ENCODE assay signal across 17 cellular contexts in genomic region chrX:24879679-24880078, GRCh38.
DNase-seq lines count a peak whose midpoint lies in the region; ATAC-seq, FAIRE-seq and TF ChIP-seq lines count a peak whose summit lies in the region.
"Had no signal": no experiment of that assay in that cellular context is flagged by ENCODE, and none has a peak within 500 bp of the region (broad histone marks: within the 10 kb centered on the region; RNA-seq: fewer than 3 reads in every experiment).

No MANE protein-coding gene starts in this region.

- no peak overlapping the region for H3K27ac Mint-ChIP-seq in neural progenitor cell
- H3K27ac Mint-ChIP-seq: CD4-positive, alpha-beta memory T cell had no signal

- FAIRE-seq in GM19239 (lab: Jason Lieb, UNC): peak; percentile 47
- peak; percentile 55 for FAIRE-seq in H1 (lab: Jason Lieb, UNC)
- FAIRE-seq: A204.1, G401.6, HepG2 had no signal

- H2BK12ac ChIP-seq in H1 (ENCODE audit: low read depth, low read length): no peak overlapping the region

- ATAC-seq in PC-3: no peak
- ATAC-seq: HCT116, HepG2 had no signal

- H3K4me2 ChIP-seq in H1 (ENCODE audit: insufficient read depth in 1 of 2, low read depth in 2 of 2, low read length in 2 of 2) (no peak overlapping the region), neural progenitor cell (peak overlapping the region; percentile 75), PC-3 (ENCODE audit: low read length) (no peak overlapping the region)

- 94% methylated on average over 2 of the region's 2 CpGs; no CpG with 5 or more reads in 1 of the 2 experiments for WGBS in H1 (ENCODE audit: extremely low coverage in 1 of 2, insufficient coverage in 1 of 2, insufficient read length in 1 of 2, insufficient replicate concordance in 2 of 2, low coverage in 1 of 2, low lambda C conversion rate in 2 of 2, missing lambda C conversion rate in 1 of 2), 2 experiments

- H2BK15ac ChIP-seq in H1 (ENCODE audit: low read length): no peak overlapping the region

- H2BK20ac ChIP-seq in H1 (ENCODE audit: low read length): no peak overlapping the region

- peaks cover 0 to 3% (median under 1%) of the 10 kb centered on the region in 4 experiments; a peak in 1 of 7 replicates for H3K4me1 ChIP-seq in H1 (replicated peaks in 1 of 4; ENCODE audit: control insufficient read depth in 3 of 4, insufficient read depth in 4 of 4, low read length in 3 of 4)
- H3K4me1 ChIP-seq in neural progenitor cell: peaks cover 71% of the 10 kb centered on the region
- H3K4me1 ChIP-seq in PC-3 (ENCODE audit: insufficient read depth, low read length): peaks cover 18% of the 10 kb centered on the region
- H3K4me1 ChIP-seq: BE2C had no signal

- H3K27me3 ChIP-seq in H1 (replicated peaks in 1 of 4; ENCODE audit: control insufficient read depth in 3 of 4, extremely low read depth in 1 of 4, insufficient read depth in 3 of 4, low read length in 3 of 4): no peaks in the 10 kb centered on the region
- no peaks in the 10 kb centered on the region for H3K27me3 ChIP-seq in neural progenitor cell
- no peaks in the 10 kb centered on the region for H3K27me3 ChIP-seq in PC-3 (ENCODE audit: low read length)
- H3K27me3 ChIP-seq: BE2C had no signal

- no peak overlapping the region for H4K8ac ChIP-seq in H1 (ENCODE audit: extremely low read depth, insufficient read depth, low read length)

- TF ChIP-seq CTCF in H1 (IDR thresholded peaks at IDR 0.05; ENCODE audit: control extremely low read depth in 1 of 3, insufficient read depth in 1 of 3, low read depth in 1 of 3, low read length in 3 of 3) (no peak), neural progenitor cell (IDR thresholded peaks at IDR 0.05) (peak; percentile 25), PC-3 (conservative IDR thresholded peaks at IDR 0.05; ENCODE audit: low read depth, low read length) (no peak)

- no peak overlapping the region for H3K27ac ChIP-seq in H1 (ENCODE audit: low read depth, low read length)
- no peak overlapping the region for H3K27ac ChIP-seq in neural progenitor cell
- H3K27ac ChIP-seq in PC-3 (ENCODE audit: low read length): no peak overlapping the region
- H3K27ac ChIP-seq: C4-2B had no signal

- H2AFZ ChIP-seq in H1 (ENCODE audit: low read length): no peak overlapping the region
- H2AFZ ChIP-seq in neural progenitor cell (replicated peaks): no peak overlapping the region
- H2AFZ ChIP-seq in PC-3 (ENCODE audit: low read length): no peak overlapping the region

- BruUV-seq in PC-3 (replicated peaks; lab: Mats Ljungman, UMichigan): no TSS peak

- DNase-seq in GM19239 (ENCODE audit: insufficient read length, low spot score) (no peak), NCI-H2227 (lab: John Stamatoyannopoulos, UW; ENCODE audit: unreplicated experiment) (peak; percentile 7), H1 (ENCODE audit: low read depth in 1 of 2, low spot score in 2 of 2) (no peak), neural progenitor cell (ENCODE audit: low spot score) (no peak), PC-3 (no peak), superior temporal gyrus (ENCODE audit: extremely low spot score) (no peak), NCI-H187 treated with DMSO at 0.1 percent for 48 hours (lab: John Stamatoyannopoulos, UW) (no peak)
- DNase-seq: BE2C; CD4-positive, alpha-beta memory T cell; DMS153; DMS79 treated with DMSO at 0.1 percent for 48 hours; EL had no signal

- H3K9me3 ChIP-seq in H1 (ENCODE audit: insufficient read depth in 2 of 2, low read depth in 1 of 2, low read length in 1 of 2): no peaks in the 10 kb centered on the region
- no peaks in the 10 kb centered on the region for H3K9me3 ChIP-seq in neural progenitor cell (ENCODE audit: low read depth)
- no peaks in the 10 kb centered on the region for H3K9me3 ChIP-seq in PC-3 (ENCODE audit: low read length)
- H3K9me3 ChIP-seq: BE2C had no signal

- H2BK5ac ChIP-seq in H1 (ENCODE audit: low read depth, low read length): no peak overlapping the region

- H3K23me2 ChIP-seq in H1 (ENCODE audit: low read depth, low read length): no peaks in the 10 kb centered on the region; the same call in 1 of the 2 replicates

- intact Hi-C loops in PC-3 (cut with micrococcal nuclease): no loop called here

- H3K79me1 ChIP-seq in H1 (ENCODE audit: low read depth, low read length): no peaks in the 10 kb centered on the region

- H4K20me1 ChIP-seq in H1 (replicated peaks in 1 of 2; ENCODE audit: control insufficient read depth in 1 of 2, insufficient read depth in 2 of 2, low read length in 2 of 2): no peaks in the 10 kb centered on the region
- H4K20me1 ChIP-seq in neural progenitor cell (ENCODE audit: low read depth): no peaks in the 10 kb centered on the region
- H4K20me1 ChIP-seq in PC-3 (ENCODE audit: low read length): no peaks in the 10 kb centered on the region

- H3K9ac ChIP-seq in H1 (replicated peaks in 1 of 4; ENCODE audit: extremely low read depth in 1 of 4, low read depth in 3 of 4, low read length in 3 of 4): no peak overlapping the region
- H3K9ac ChIP-seq in neural progenitor cell: no peak overlapping the region
- H3K9ac ChIP-seq in PC-3 (ENCODE audit: low read length): no peak overlapping the region

- H3F3A ChIP-seq in neural progenitor cell (ENCODE audit: low read depth) (peaks cover 42% of the 10 kb centered on the region), PC-3 (ENCODE audit: low read length, unreplicated experiment) (no peaks in the 10 kb centered on the region)

- no peak overlapping the region for H4K5ac ChIP-seq in H1 (ENCODE audit: insufficient read length, low read depth, low read length)

- CTCF ChIA-PET in H1 (lab: Charles Lee; ENCODE audit: partially characterized antibody): interaction anchor here (0.7 to 1.2 kb wide), 4 partner anchors 10 to 149 kb away, joined by 3 to 5 read pairs (median 3); no protein-coding TSS in a partner anchor
- CTCF ChIA-PET in PC-3 (lab: Charles Lee): no interaction called here

- no peak overlapping the region for H4K91ac ChIP-seq in H1 (replicated peaks; ENCODE audit: insufficient read length, low read length)

- TF ChIP-seq RAD21 in H1 (IDR thresholded peaks at IDR 0.05 in 1 of 2, conservative IDR thresholded peaks at IDR 0.05 in 1 of 2; ENCODE audit: low read depth in 2 of 2, low read length in 2 of 2): no peak

- H3K79me2 ChIP-seq in H1 (ENCODE audit: control insufficient read depth in 1 of 2, insufficient read depth in 2 of 2, low read length in 2 of 2): no peaks in the 10 kb centered on the region
- H3K79me2 ChIP-seq in neural progenitor cell (ENCODE audit: low read depth): peaks cover 18% of the 10 kb centered on the region
- no peaks in the 10 kb centered on the region for H3K79me2 ChIP-seq in PC-3 (ENCODE audit: low read length)

- no peak overlapping the region for H3K14ac ChIP-seq in H1 (ENCODE audit: insufficient read length)

- no peaks in the 10 kb centered on the region for H3K36me3 ChIP-seq in H1 (ENCODE audit: control insufficient read depth in 2 of 4, insufficient read depth in 4 of 4, low read length in 3 of 4)
- no peaks in the 10 kb centered on the region for H3K36me3 ChIP-seq in neural progenitor cell
- no peaks in the 10 kb centered on the region for H3K36me3 ChIP-seq in PC-3 (ENCODE audit: low read depth, low read length)
- H3K36me3 ChIP-seq: BE2C had no signal

- POLR2A ChIA-PET in H1 (lab: Charles Lee; ENCODE audit: partially characterized antibody): no interaction called here
- POLR2A ChIA-PET in PC-3 (lab: Charles Lee; ENCODE audit: unreplicated experiment): no interaction called here

- peaks cover 53% of the 10 kb centered on the region for H3K4me1 Mint-ChIP-seq in neural progenitor cell

- no peak overlapping the region for H3K4me3 ChIP-seq in H1 (ENCODE audit: extremely low read depth in 1 of 4, insufficient read depth in 2 of 4, low read depth in 3 of 4, low read length in 4 of 4)
- no peak overlapping the region for H3K4me3 ChIP-seq in neural progenitor cell
- no peak overlapping the region for H3K4me3 ChIP-seq in PC-3 (ENCODE audit: low read length)

- H3K4me3 Mint-ChIP-seq in neural progenitor cell: no peak overlapping the region
- H3K4me3 Mint-ChIP-seq: CD4-positive, alpha-beta memory T cell had no signal

- H3K4ac ChIP-seq in H1 (replicated peaks; ENCODE audit: insufficient read length, low read depth, low read length): no peak overlapping the region

- no peak overlapping the region for H2AK5ac ChIP-seq in H1 (ENCODE audit: low read depth, low read length)

- no peak for TF ChIP-seq POLR2A in H1 (IDR thresholded peaks at IDR 0.05; ENCODE audit: control extremely low read depth in 1 of 2, low read depth in 2 of 2, low read length in 2 of 2)

- H3K56ac ChIP-seq in H1 (replicated peaks; ENCODE audit: insufficient read length, low read depth, low read length): no peak overlapping the region

- H3K23ac ChIP-seq in H1 (ENCODE audit: insufficient read length): no peak overlapping the region

- no peak overlapping the region for H2BK120ac ChIP-seq in H1 (replicated peaks; ENCODE audit: low read depth, low read length)

- peaks cover 2% of the 10 kb centered on the region for H3K27me3 Mint-ChIP-seq in neural progenitor cell (ENCODE audit: insufficient read depth, low read depth)
- H3K27me3 Mint-ChIP-seq: CD4-positive, alpha-beta memory T cell had no signal

- TF ChIP-seq EP300 in H1 (IDR thresholded peaks at IDR 0.05; ENCODE audit: borderline replicate concordance in 1 of 2, low read depth in 2 of 2, low read length in 2 of 2): no peak

- H3K9me2 ChIP-seq in PC-3 (replicated peaks; ENCODE audit: low read length): no peaks in the 10 kb centered on the region

- peaks cover 7% of the 10 kb centered on the region for H3K36me3 Mint-ChIP-seq in neural progenitor cell
- H3K36me3 Mint-ChIP-seq: CD4-positive, alpha-beta memory T cell had no signal

- no peak overlapping the region for H3K18ac ChIP-seq in H1 (ENCODE audit: extremely low read depth, low read length)

- no peaks in the 10 kb centered on the region for H3K9me3 Mint-ChIP-seq in neural progenitor cell

TF ChIP-seq in H1, 55 proteins besides CTCF, POLR2A, EP300 and RAD21:
- TF ChIP-seq HDAC6 (IDR thresholded peaks at IDR 0.05; ENCODE audit: low read depth, low read length) (no peak), TAF7 (optimal IDR thresholded peaks at IDR 0.05; ENCODE audit: borderline replicate concordance, low read depth, low read length) (no peak), CBX8 (IDR thresholded peaks at IDR 0.05; ENCODE audit: borderline replicate concordance, low read depth, low read length) (no peak), YY1 (IDR thresholded peaks at IDR 0.05; ENCODE audit: low read depth, low read length) (no peak), GTF2F1 (IDR thresholded peaks at IDR 0.05; ENCODE audit: borderline replicate concordance, low read depth, low read length) (no peak), TCF12 (IDR thresholded peaks at IDR 0.05; ENCODE audit: low read depth, low read length) (no peak), SRF (IDR thresholded peaks at IDR 0.05; ENCODE audit: low read depth, low read length) (no peak), FOSL1 (IDR thresholded peaks at IDR 0.05; ENCODE audit: insufficient read depth, low read depth, low read length) (no peak), TEAD4 (IDR thresholded peaks at IDR 0.05; ENCODE audit: low read depth, low read length) (no peak), RNF2 (IDR thresholded peaks at IDR 0.05; ENCODE audit: borderline replicate concordance, low read depth, low read length, missing control alignments, poor library complexity, severe bottlenecking) (no peak), KDM1A (IDR thresholded peaks at IDR 0.05; ENCODE audit: borderline replicate concordance, low read length) (no peak), KDM5A (IDR thresholded peaks at IDR 0.05; ENCODE audit: low read length) (no peak)
